In the genomic region with DNA sequence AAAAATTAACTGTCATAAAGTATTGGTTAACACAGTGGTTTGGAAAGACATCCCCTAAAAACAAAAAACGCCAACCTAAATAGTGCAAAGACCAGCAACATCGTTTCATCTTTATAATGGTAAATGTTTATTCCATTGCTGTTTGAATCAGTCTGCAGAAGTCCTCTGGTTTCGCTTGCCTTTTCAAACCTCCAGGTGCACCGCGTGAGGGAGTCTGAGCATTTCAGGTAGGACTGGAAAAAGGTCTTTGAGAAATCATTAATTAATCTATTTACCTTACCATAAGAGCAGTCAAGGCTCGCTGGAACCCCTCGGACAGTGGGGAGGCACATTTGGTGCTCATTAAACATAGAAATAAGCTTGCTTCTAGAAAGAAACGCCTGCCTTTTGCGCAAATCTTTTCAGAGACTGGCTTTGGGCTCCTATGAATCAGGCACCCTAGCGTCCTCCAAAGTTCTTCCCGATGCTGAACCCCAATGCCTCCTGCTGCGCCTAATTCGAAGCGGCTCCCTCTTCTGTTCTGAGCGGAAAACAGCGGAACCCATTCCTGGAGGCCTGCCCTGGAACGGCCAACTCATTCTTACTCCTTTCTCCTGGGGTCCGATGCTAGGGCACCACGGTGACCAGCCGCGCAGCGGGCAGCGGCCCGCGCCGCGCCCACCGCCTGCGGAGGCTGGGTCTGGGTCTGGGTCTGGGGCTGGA, we compare ENCODE assay signal across 9 cellular contexts. TPM values are rescaled to one million over a fixed set of nuclear protein-coding genes. Genes with fewer than 3 reads are reported as not detected.
DNase-seq lines count a peak whose midpoint lies in the region; ATAC-seq and TF ChIP-seq lines count a peak whose summit lies in the region.
"Had no signal": no experiment of that assay in that cellular context is flagged by ENCODE, and none has a peak within 500 bp of the region (broad histone marks: within the 10 kb centered on the region; RNA-seq: fewer than 3 reads in every experiment).

No MANE protein-coding gene starts in this region.

- no peaks in the 10 kb centered on the region for H4K20me1 ChIP-seq in GM23248 (ENCODE audit: insufficient read depth)

- no peaks in the 10 kb centered on the region for H3K9me2 ChIP-seq in GM23248 (ENCODE audit: insufficient read depth)

- no peak for TF ChIP-seq CTCF in astrocyte of the cerebellum (IDR thresholded peaks at IDR 0.05; ENCODE audit: low read depth, low read length, missing control alignments)
- no peak for TF ChIP-seq CTCF in left lung (IDR thresholded peaks at IDR 0.05)

- no peak overlapping the region for H3K9ac ChIP-seq in GM23248

- no peaks in the 10 kb centered on the region for H3K79me2 ChIP-seq in GM23248 (ENCODE audit: insufficient read depth)

- peak; percentile 13 for ATAC-seq in left lung

- intact Hi-C loops in left lung (cut with DNase I), result no loop called here

- H3K27me3 ChIP-seq in GM23248 (replicated peaks; ENCODE audit: insufficient read depth) (peaks cover 30% of the 10 kb centered on the region), left lung (peaks cover 16 to 68% of the 10 kb centered on the region in 2 donors)

- H3K4me2 ChIP-seq in GM23248 (ENCODE audit: unreplicated experiment), result peak overlapping the region; percentile 71

- no peaks in the 10 kb centered on the region for H3K4me1 ChIP-seq in GM23248 (ENCODE audit: insufficient read depth)
- H3K4me1 ChIP-seq in left lung, result peaks cover 0 to 18% of the 10 kb centered on the region in 2 donors

- H3K4me3 ChIP-seq in GM23248 (peak overlapping the region; percentile 48), astrocyte of the cerebellum (ENCODE audit: low read depth, low read length) (peak overlapping the region; percentile 28), left lung (peak overlapping the region in 1 of 2 donors; percentile 9)

- H3K9me3 ChIP-seq in GM23248 (ENCODE audit: low read depth), result no peaks in the 10 kb centered on the region
- H3K9me3 ChIP-seq in left lung, result no peaks in the 10 kb centered on the region

- peak; percentile 38 for DNase-seq in AG08396 (ENCODE audit: low spot score)
- DNase-seq in GM23248, result peak; percentile 56
- DNase-seq in astrocyte of the cerebellum (ENCODE audit: low read depth), result no peak
- DNase-seq in left lung, result no peak
- DNase-seq in NCI-H2196 (lab: John Stamatoyannopoulos, UW; ENCODE audit: unreplicated experiment), result no peak
- no peak for DNase-seq in globus pallidus (ENCODE audit: low spot score)
- no peak for DNase-seq in activated CD4-positive, CD25-positive, alpha-beta regulatory T cell (lab: John Stamatoyannopoulos, UW)
- no peak for DNase-seq in SIG-M5 (lab: John Stamatoyannopoulos, UW)

- H3K36me3 ChIP-seq in GM23248 (ENCODE audit: low read depth), result no peaks in the 10 kb centered on the region
- no peaks in the 10 kb centered on the region for H3K36me3 ChIP-seq in left lung

- WGBS in GM23248 (ENCODE audit: low coverage in 1 of 2, low lambda C conversion rate in 2 of 2, missing lambda C conversion rate in 2 of 2), 2 experiments, result 2 to 3% methylated on average over 29 of the region's 29 CpGs

- peaks cover 11% of the 10 kb centered on the region; the same call in 1 of the 2 replicates for H3F3A ChIP-seq in GM23248 (ENCODE audit: insufficient read depth)

- in situ Hi-C loops in GM23248 (cut with MboI), result no loop called here
- in situ Hi-C loops in astrocyte of the cerebellum (cut with HindIII; ENCODE audit: low sequenced_read_pairs), result loop anchor here (25.0 kb wide), 1 partner anchor 132 kb away; no protein-coding TSS in a partner anchor

- no peak overlapping the region for H2AFZ ChIP-seq in GM23248

- H3K27ac ChIP-seq in GM23248 (no peak overlapping the region), left lung (no peak overlapping the region)
- H3K27ac ChIP-seq: skin epidermis had no signal

RNA-seq across cellular contexts. Expression of a gene that starts 0.9 kb away (rescaled TPM):
- 0.13 and 0.43 TPM in 2 replicates for total RNA-seq in GM23248 (2014; rRNA removed; shearing (Covaris generic))
- 0.62 and 0.74 TPM in 2 replicates for polyA plus RNA-seq in GM23248 (2016; fragmentation: Nextera tagmentation; extraction: Ambion mirVana)
- under 1 TPM; 0.21 to 0.26 TPM for total RNA-seq in left lung

Comparison
In these comparisons a context has a peak if more than half of its experiments do, and no peak if none do; other contexts are left out.
1. DNase-seq: peak in AG08396 (single experiment) and GM23248 (single experiment); none in astrocyte of the cerebellum (single experiment), left lung (0 of 2), NCI-H2196 (single experiment), globus pallidus (single experiment), activated CD4-positive, CD25-positive, alpha-beta regulatory T cell (0 of 4) and SIG-M5 (single experiment).